ENCODE assay signal across 16 cellular contexts in genomic region chr2:172943992-172944793, GRCh38.
A peak's percentile ranks its signal among the peaks of the same experiment; 100 is the strongest.
DNase-seq lines count a peak whose midpoint lies in the region; ATAC-seq, FAIRE-seq and TF ChIP-seq lines count a peak whose summit lies in the region.
"Had no signal": no experiment of that assay in that cellular context is flagged by ENCODE, and none has a peak within 500 bp of the region (broad histone marks: within the 10 kb centered on the region; RNA-seq: fewer than 3 reads in every experiment).

No MANE protein-coding gene starts in this region.

- dilution Hi-C loops in keratinocyte (cut with MboI; ENCODE audit: extremely low pct_ligation_motif_present, low sequenced_read_pairs): no loop called here

- H3K4me2 ChIP-seq in keratinocyte (ENCODE audit: control insufficient read depth, extremely low read depth, insufficient read depth, low read depth, low read length) (peak overlapping the region; percentile 47), mesenchymal stem cell (ENCODE audit: low read length, poor library complexity, severe bottlenecking) (no peak overlapping the region)

- peak overlapping the region; percentile 7 for H2AFZ ChIP-seq in keratinocyte (ENCODE audit: control insufficient read depth, low read length)
- H2AFZ ChIP-seq in mesenchymal stem cell (ENCODE audit: low read depth, low read length): no peak overlapping the region

- no peak overlapping the region for H2BK120ac ChIP-seq in mesenchymal stem cell (ENCODE audit: low read depth, low read length)

- ATAC-seq in CD4-positive, alpha-beta T cell (ENCODE audit: poor library complexity): peak; percentile 36
- ATAC-seq in T-cell (replicated peaks in 1 of 4): peak in 2 of 4 experiments; percentile 18 to 44
- ATAC-seq in HG03025 (IDR thresholded peaks at IDR 0.05; ENCODE audit: low FRiP score, unreplicated experiment): no peak
- ATAC-seq: HCT116 had no signal

- H4K8ac ChIP-seq in mesenchymal stem cell (ENCODE audit: low read length): no peak overlapping the region

- no peak overlapping the region for H3K14ac ChIP-seq in mesenchymal stem cell (ENCODE audit: low read length in 2 of 2)

- peak overlapping the region; percentile 79 for H3K27ac Mint-ChIP-seq in CD4-positive, alpha-beta T cell
- H3K27ac Mint-ChIP-seq in T-cell: peak overlapping the region; percentile 69 to 77
- H3K27ac Mint-ChIP-seq: progenitor cell of endocrine pancreas had no signal

- intact Hi-C loops in CD4-positive, alpha-beta T cell (cut with DNase I, micrococcal nuclease): no loop called here
- intact Hi-C loops in posterior vena cava (cut with DNase I): loop anchor here in 1 of 2 donors (5.0 kb wide), 1 partner anchor 592 kb away; no protein-coding TSS in a partner anchor

- no peak overlapping the region for H3K18ac ChIP-seq in mesenchymal stem cell (ENCODE audit: low read depth in 1 of 2, low read length in 2 of 2)

- peaks cover 7% of the 10 kb centered on the region for H3K9me3 Mint-ChIP-seq in CD4-positive, alpha-beta T cell
- peaks cover 0 to 17% (median 6%) of the 10 kb centered on the region in 3 donors for H3K9me3 Mint-ChIP-seq in T-cell

- H3K23ac ChIP-seq in mesenchymal stem cell (ENCODE audit: low read length in 2 of 2): no peak overlapping the region

- FAIRE-seq in keratinocyte (lab: Jason Lieb, UNC): peak; percentile 70

- no peaks in the 10 kb centered on the region for H3K27me3 Mint-ChIP-seq in CD4-positive, alpha-beta T cell
- peaks cover 9 to 17% of the 10 kb centered on the region in 2 donors for H3K27me3 Mint-ChIP-seq in T-cell

- no peaks in the 10 kb centered on the region for H3K79me2 ChIP-seq in keratinocyte (ENCODE audit: control insufficient read depth, insufficient read depth, low read length)

- DNase-seq in CD4-positive, alpha-beta T cell: no peak
- DNase-seq in GDM1 (lab: John Stamatoyannopoulos, UW): peak; percentile 42
- DNase-seq in T-cell: no peak
- DNase-seq in keratinocyte (ENCODE audit: low read depth, low spot score): no peak
- DNase-seq in posterior vena cava (ENCODE audit: low spot score): no peak
- no peak for DNase-seq in mesenchymal stem cell
- DNase-seq: activated CD8-positive, alpha-beta memory T cell treated with anti-CD3 and anti-CD28 coated beads for 24 hours; brain microvascular endothelial cell; EL; KG1; NCI-H1436; NCI-H510A treated with DMSO at 0.1 percent for 48 hours; RPMI8226 had no signal

- no peaks in the 10 kb centered on the region for H4K20me1 ChIP-seq in keratinocyte (ENCODE audit: control insufficient read depth, extremely low read depth, insufficient read depth, low read length)

- no peaks in the 10 kb centered on the region for H3K36me3 Mint-ChIP-seq in CD4-positive, alpha-beta T cell (ENCODE audit: low read depth)
- no peaks in the 10 kb centered on the region for H3K36me3 Mint-ChIP-seq in T-cell

- no peak for TF ChIP-seq CTCF in CD4-positive, alpha-beta T cell (IDR thresholded peaks at IDR 0.05)
- no peak for TF ChIP-seq CTCF in keratinocyte (optimal IDR thresholded peaks at IDR 0.05 in 1 of 3, IDR thresholded peaks at IDR 0.05 in 1 of 3, conservative IDR thresholded peaks at IDR 0.05 in 1 of 3; ENCODE audit: extremely low read depth in 1 of 3, insufficient read depth in 2 of 3, low read length in 3 of 3)

- 83% methylated on average over 7 of the region's 8 CpGs for WGBS in mesenchymal stem cell

- H3K9me1 ChIP-seq in keratinocyte (ENCODE audit: control insufficient read depth, extremely low read depth, insufficient read depth, low read length): no peaks in the 10 kb centered on the region

- H2BK12ac ChIP-seq in mesenchymal stem cell (ENCODE audit: low read length in 2 of 2): no peak overlapping the region

- no peak overlapping the region for H4K91ac ChIP-seq in mesenchymal stem cell (ENCODE audit: low read length)

- no peak overlapping the region for H3K9ac ChIP-seq in keratinocyte (ENCODE audit: control insufficient read depth, extremely low read depth, insufficient read depth, low read length)
- H3K9ac ChIP-seq in mesenchymal stem cell (ENCODE audit: low read length): no peak overlapping the region

- no peak overlapping the region for H2BK15ac ChIP-seq in mesenchymal stem cell (ENCODE audit: low read depth, poor library complexity, severe bottlenecking)

- H3K4me1 Mint-ChIP-seq in CD4-positive, alpha-beta T cell (ENCODE audit: low read depth): peaks cover 32% of the 10 kb centered on the region
- H3K4me1 Mint-ChIP-seq in T-cell: peaks cover 21 to 32% (median 26%) of the 10 kb centered on the region in 3 donors

- peaks cover 5% of the 10 kb centered on the region for H3K9me3 ChIP-seq in CD4-positive, alpha-beta T cell (ENCODE audit: control insufficient read depth, low read length)
- H3K9me3 ChIP-seq in keratinocyte (ENCODE audit: control insufficient read depth, low read depth, low read length) (peaks cover 2% of the 10 kb centered on the region), mesenchymal stem cell (ENCODE audit: control insufficient read depth, low read length) (peaks cover 21% of the 10 kb centered on the region)

- no peaks in the 10 kb centered on the region for H3K79me1 ChIP-seq in mesenchymal stem cell (replicated peaks; ENCODE audit: low read length, poor library complexity, severe bottlenecking)

- POLR2A ChIA-PET in CD4-positive, alpha-beta T cell (lab: Charles Lee): no interaction called here
- POLR2A ChIA-PET in T-cell (lab: Charles Lee): no interaction called here

- H3K4me3 ChIP-seq in keratinocyte (ENCODE audit: control insufficient read depth in 2 of 3, extremely low read depth in 1 of 3, insufficient read depth in 2 of 3, low read depth in 1 of 3, low read length in 3 of 3) (no peak overlapping the region), mesenchymal stem cell (ENCODE audit: insufficient read depth in 1 of 2, low read depth in 1 of 2, low read length in 2 of 2) (no peak overlapping the region)

- peak overlapping the region; percentile 17 for H3K27ac ChIP-seq in CD4-positive, alpha-beta T cell (ENCODE audit: low read depth, low read length)
- H3K27ac ChIP-seq in keratinocyte (ENCODE audit: control insufficient read depth, insufficient read depth, low read length) (no peak overlapping the region), mesenchymal stem cell (ENCODE audit: low read length, poor library complexity, severe bottlenecking) (no peak overlapping the region)
- H3K27ac ChIP-seq: brain microvascular endothelial cell had no signal

- no peaks in the 10 kb centered on the region for H3K27me3 ChIP-seq in CD4-positive, alpha-beta T cell (ENCODE audit: control insufficient read depth, insufficient read depth, low read length)
- H3K27me3 ChIP-seq in keratinocyte (ENCODE audit: control insufficient read depth, extremely low read depth, insufficient read depth, low read length) (no peaks in the 10 kb centered on the region), mesenchymal stem cell (ENCODE audit: control insufficient read depth in 1 of 2, insufficient read depth in 1 of 2, low read length in 2 of 2) (no peaks in the 10 kb centered on the region)
- H3K27me3 ChIP-seq: brain microvascular endothelial cell had no signal

- H3K36me3 ChIP-seq in keratinocyte (ENCODE audit: control insufficient read depth in 2 of 2, extremely low read depth in 1 of 2, insufficient read depth in 2 of 2, low read length in 2 of 2): no peaks in the 10 kb centered on the region
- H3K36me3 ChIP-seq in mesenchymal stem cell (ENCODE audit: control insufficient read depth in 1 of 2, insufficient read depth in 2 of 2, low read depth in 1 of 2, low read length in 2 of 2): no peaks in the 10 kb centered on the region
- H3K36me3 ChIP-seq: brain microvascular endothelial cell had no signal

- H3K4me1 ChIP-seq in keratinocyte (ENCODE audit: control insufficient read depth, extremely low read depth, insufficient read depth, low read length) (peaks cover 4% of the 10 kb centered on the region), mesenchymal stem cell (ENCODE audit: control insufficient read depth, insufficient read depth, low read depth, low read length) (no peaks in the 10 kb centered on the region)

- CTCF ChIA-PET in CD4-positive, alpha-beta T cell (lab: Charles Lee): no interaction called here
- CTCF ChIA-PET in T-cell (lab: Charles Lee): no interaction called here

- H2AK5ac ChIP-seq in mesenchymal stem cell (ENCODE audit: low read length, severe bottlenecking): no peak overlapping the region

- H3K4me3 Mint-ChIP-seq in CD4-positive, alpha-beta T cell: peak overlapping the region; percentile 47
- peak overlapping the region in 1 of 3 donors; percentile 52 for H3K4me3 Mint-ChIP-seq in T-cell

- H3K4ac ChIP-seq in mesenchymal stem cell (ENCODE audit: low read depth in 1 of 2, low read length in 2 of 2): no peak overlapping the region

- no peak overlapping the region for H2BK5ac ChIP-seq in mesenchymal stem cell (ENCODE audit: low read depth, low read length, poor library complexity, severe bottlenecking)
